ENCODE assay signal across 21 cellular contexts in genomic region chr16:72928089-72928981, GRCh38.
DNase-seq lines count a peak whose midpoint lies in the region; ATAC-seq and TF ChIP-seq lines count a peak whose summit lies in the region.
"Had no signal": no experiment of that assay in that cellular context is flagged by ENCODE, and none has a peak within 500 bp of the region (broad histone marks: within the 10 kb centered on the region; RNA-seq: fewer than 3 reads in every experiment).

No MANE protein-coding gene starts in this region.

- CTCF ChIA-PET in HEK293 (lab: Yijun Ruan, JAX) (interaction anchor here (0.6 to 0.8 kb wide), 4 partner anchors 19 to 245 kb away, joined by 3 to 4 read pairs (median 3); no protein-coding TSS in a partner anchor), WTC11 (lab: Charles Lee) (interaction anchor here (0.6 to 1.3 kb wide), 3 partner anchors 33 to 71 kb away, joined by 3 to 5 read pairs (median 4); no protein-coding TSS in a partner anchor)

- no peaks in the 10 kb centered on the region for H3K9me3 ChIP-seq in HEK293 (ENCODE audit: control insufficient read depth, insufficient read depth, low read depth, low read length)
- no peaks in the 10 kb centered on the region for H3K9me3 ChIP-seq in trophoblast cell (ENCODE audit: insufficient read depth, low read depth, low read length)
- no peaks in the 10 kb centered on the region for H3K9me3 ChIP-seq in hepatocyte (ENCODE audit: low read depth)
- H3K9me3 ChIP-seq: mucosa of descending colon, right atrium auricular region had no signal

- H4K12ac ChIP-seq in trophoblast cell (ENCODE audit: low read depth, low read length), result no peak overlapping the region

- H3K9me3 Mint-ChIP-seq in WTC11, result no peaks in the 10 kb centered on the region; the same call in 1 of the 2 replicates
- H3K9me3 Mint-ChIP-seq: nephron, type B pancreatic cell had no signal

- no peak overlapping the region for H3K27ac Mint-ChIP-seq in WTC11
- H3K27ac Mint-ChIP-seq: activated CD8-positive, alpha-beta T cell treated with anti-CD3 and anti-CD28 coated beads, Interleukin-2, amount 10 ng/mL, durations not matched to agents 7 days and 5 days; T-helper 17 cell had no signal

- peaks cover 4% of the 10 kb centered on the region for H3K79me2 ChIP-seq in trophoblast cell (ENCODE audit: control insufficient read depth, insufficient read depth, low read length, poor library complexity)
- H3K79me2 ChIP-seq in hepatocyte, result peaks cover 85% of the 10 kb centered on the region

- peaks cover 32% of the 10 kb centered on the region for H3K4me1 Mint-ChIP-seq in WTC11

- no peak for ATAC-seq in WTC11
- ATAC-seq: activated CD8-positive, alpha-beta T cell treated with anti-CD3 and anti-CD28 coated beads, Interleukin-2, amount 10 ng/mL, durations not matched to agents 7 days and 5 days; HCT116; T-helper 17 cell had no signal

- no peaks in the 10 kb centered on the region for H3K36me3 Mint-ChIP-seq in WTC11

- H2BK12ac ChIP-seq in trophoblast cell (ENCODE audit: low read length), result no peak overlapping the region

- no peak overlapping the region for H2BK5ac ChIP-seq in trophoblast cell (ENCODE audit: low read depth, low read length, poor library complexity)

- POLR2A ChIA-PET in HEK293 (lab: Yijun Ruan, JAX), result no interaction called here
- POLR2A ChIA-PET in WTC11 (lab: Charles Lee), result no interaction called here

- no peak overlapping the region for H2AK5ac ChIP-seq in trophoblast cell (ENCODE audit: low read length)

- TF ChIP-seq CTCF in HEK293 (tag by site-specific recombination; IDR thresholded peaks at IDR 0.05) (no peak), WTC11 (IDR thresholded peaks at IDR 0.05) (no peak), hepatocyte (IDR thresholded peaks at IDR 0.05; ENCODE audit: poor library complexity) (no peak)

- H3K18ac ChIP-seq in trophoblast cell (ENCODE audit: low read length), result no peak overlapping the region

- no peaks in the 10 kb centered on the region for H3K27me3 ChIP-seq in trophoblast cell (ENCODE audit: insufficient read depth, low read length)
- no peaks in the 10 kb centered on the region for H3K27me3 ChIP-seq in hepatocyte
- H3K27me3 ChIP-seq: right atrium auricular region had no signal

- DNase-seq in COLO668 (lab: John Stamatoyannopoulos, UW; ENCODE audit: unreplicated experiment), result peak; percentile 51
- DNase-seq in WTC11 (ENCODE audit: low spot score), result no peak
- peak in 1 of 2 donors; percentile 47 for DNase-seq in trophoblast cell
- DNase-seq in NCI-H1092 (lab: John Stamatoyannopoulos, UW), result no peak
- no peak for DNase-seq in activated CD8-positive, alpha-beta memory T cell treated with anti-CD3 and anti-CD28 coated beads, Interleukin-2, amount 50 U/mL, for 4 hours
- no peak for DNase-seq in hepatocyte (ENCODE audit: low spot score)
- DNase-seq: activated CD8-positive, alpha-beta T cell treated with anti-CD3 and anti-CD28 coated beads, Interleukin-2, amount 10 ng/mL, durations not matched to agents 7 days and 5 days; activated T-cell treated with anti-CD3 and anti-CD28 coated beads for 4 hours; glutamatergic neuron; islet precursor cell; mucosa of descending colon; stimulated activated CD4-positive, alpha-beta T cell treated with anti-CD3 and anti-CD28 coated beads, Interleukin-12 subunit alpha, Interleukin-12 subunit beta, amount 100 ng/mL, for 4 hours; stimulated activated CD4-positive, alpha-beta T cell treated with anti-CD3 and anti-CD28 coated beads, Interleukin-4, amount 100 ng/mL, for 1 hour; T-helper 17 cell had no signal

- H3K4me1 ChIP-seq in HEK293 (ENCODE audit: control insufficient read depth, insufficient read depth, low read length) (peaks cover 26% of the 10 kb centered on the region), trophoblast cell (ENCODE audit: control insufficient read depth in 1 of 2, insufficient read depth in 2 of 2, low read length in 2 of 2) (peaks cover 7 to 21% of the 10 kb centered on the region in 2 experiments), hepatocyte (ENCODE audit: insufficient read depth) (peaks cover 40% of the 10 kb centered on the region)

- H2AFZ ChIP-seq in trophoblast cell (ENCODE audit: insufficient read depth, low read length, poor library complexity) (no peak overlapping the region), hepatocyte (no peak overlapping the region)
- H2AFZ ChIP-seq: parathyroid adenoma had no signal

- H3K4me2 ChIP-seq in trophoblast cell (ENCODE audit: low read length), result no peak overlapping the region
- H3K4me2 ChIP-seq in hepatocyte, result no peak overlapping the region

- H3K9me2 ChIP-seq in hepatocyte (replicated peaks; ENCODE audit: insufficient read depth), result no peaks in the 10 kb centered on the region

- no peak overlapping the region for H3K9ac ChIP-seq in trophoblast cell (ENCODE audit: low read length)
- H3K9ac ChIP-seq: parathyroid adenoma had no signal

- no peak overlapping the region for H2BK120ac ChIP-seq in trophoblast cell (ENCODE audit: insufficient read depth, low read length, poor library complexity)

- no peak overlapping the region for H4K91ac ChIP-seq in trophoblast cell (ENCODE audit: low read depth, low read length)

- no peaks in the 10 kb centered on the region for H3K36me3 ChIP-seq in HEK293 (ENCODE audit: control insufficient read depth in 2 of 2, insufficient read depth in 1 of 2, low read length in 2 of 2)
- no peaks in the 10 kb centered on the region for H3K36me3 ChIP-seq in trophoblast cell (ENCODE audit: control insufficient read depth in 1 of 2, insufficient read depth in 2 of 2, low read length in 2 of 2)
- H3K36me3 ChIP-seq in hepatocyte (replicated peaks; ENCODE audit: insufficient read depth, low read depth), result no peaks in the 10 kb centered on the region
- H3K36me3 ChIP-seq: right atrium auricular region had no signal

- no peaks in the 10 kb centered on the region for H3K27me3 Mint-ChIP-seq in WTC11 (ENCODE audit: low read depth)
- H3K27me3 Mint-ChIP-seq: T-helper 17 cell, type B pancreatic cell had no signal

- H4K8ac ChIP-seq in trophoblast cell (ENCODE audit: low read depth, low read length), result no peak overlapping the region

- H3K4me3 Mint-ChIP-seq in WTC11, result no peak overlapping the region
- H3K4me3 Mint-ChIP-seq: activated CD8-positive, alpha-beta T cell treated with anti-CD3 and anti-CD28 coated beads, Interleukin-2, amount 10 ng/mL, durations not matched to agents 7 days and 5 days; nephron; T-helper 17 cell; type B pancreatic cell had no signal

- H3K4ac ChIP-seq in trophoblast cell (ENCODE audit: low read depth, low read length), result peak overlapping the region; percentile 51

- peaks cover 3% of the 10 kb centered on the region for H4K20me1 ChIP-seq in hepatocyte (ENCODE audit: insufficient read depth, poor library complexity, severe bottlenecking)

- no peak overlapping the region; the same call in 1 of the 2 replicates for H3K27ac ChIP-seq in HEK293 (ENCODE audit: extremely low read depth, low read depth, low read length)
- H3K27ac ChIP-seq in trophoblast cell (ENCODE audit: low read depth, low read length), result no peak overlapping the region
- no peak overlapping the region for H3K27ac ChIP-seq in hepatocyte
- H3K27ac ChIP-seq: parathyroid adenoma, right atrium auricular region, SK-N-MC had no signal

- H3K79me1 ChIP-seq in trophoblast cell (ENCODE audit: low read length), result no peaks in the 10 kb centered on the region

- no CpG with 5 or more reads among the region's 11 CpGs for WGBS in trophoblast cell (ENCODE audit: extremely low coverage, insufficient coverage, insufficient read length)
- WGBS in hepatocyte (ENCODE audit: low lambda C conversion rate, missing lambda C conversion rate), result 85% methylated on average over 7 of the region's 11 CpGs

- H3K4me3 ChIP-seq in HEK293 (ENCODE audit: low read depth, low read length) (no peak overlapping the region), trophoblast cell (ENCODE audit: low read depth, low read length) (no peak overlapping the region), hepatocyte (no peak overlapping the region)
- H3K4me3 ChIP-seq: mucosa of descending colon, right atrium auricular region had no signal

- no peak overlapping the region for H3K14ac ChIP-seq in trophoblast cell (ENCODE audit: low read length)

- H3K23ac ChIP-seq in trophoblast cell (ENCODE audit: low read length), result no peak overlapping the region

TF ChIP-seq in HEK293, 187 proteins besides CTCF, POLR2A, EP300 and RAD21:
- TF ChIP-seq ZNF121 (tag by site-specific recombination; IDR thresholded peaks at IDR 0.05) (peak; percentile 83), ZNF514 (tag by site-specific recombination; IDR thresholded peaks at IDR 0.05) (no peak)

TF ChIP-seq in WTC11, 78 proteins besides CTCF, POLR2A, EP300 and RAD21 (continues in another document):
- TF ChIP-seq SOX15 (CRISPR knock-in tag; IDR thresholded peaks at IDR 0.05) (no peak), ETV6 (CRISPR knock-in tag; IDR thresholded peaks at IDR 0.05) (no peak), PREB (CRISPR knock-in tag; IDR thresholded peaks at IDR 0.05; ENCODE audit: borderline replicate concordance) (no peak), IRF2 (CRISPR knock-in tag; IDR thresholded peaks at IDR 0.05; ENCODE audit: borderline replicate concordance, low read depth) (no peak), USF2 (CRISPR knock-in tag; IDR thresholded peaks at IDR 0.05) (no peak), ZBTB21 (CRISPR knock-in tag; IDR thresholded peaks at IDR 0.05; ENCODE audit: borderline replicate concordance) (no peak)
